ENCODE assay signal across 9 cellular contexts in genomic region chr19:32692727-32693061, GRCh38. TPM values are rescaled to one million over a fixed set of nuclear protein-coding genes. Genes with fewer than 3 reads are reported as not detected.
DNase-seq lines count a peak whose midpoint lies in the region; ATAC-seq and TF ChIP-seq lines count a peak whose summit lies in the region.
"Had no signal": no experiment of that assay in that cellular context is flagged by ENCODE, and none has a peak within 500 bp of the region (broad histone marks: within the 10 kb centered on the region; RNA-seq: fewer than 3 reads in every experiment).

No MANE protein-coding gene starts in this region.

- H2AK5ac ChIP-seq in mesendoderm (ENCODE audit: low read length), result no peak overlapping the region

- no peaks in the 10 kb centered on the region for H3K27me3 ChIP-seq in CD8-positive, alpha-beta memory T cell (ENCODE audit: insufficient read depth, low read length, poor library complexity, severe bottlenecking)
- H3K27me3 ChIP-seq in HL-60 (ENCODE audit: insufficient read depth, poor library complexity, severe bottlenecking) (no peaks in the 10 kb centered on the region), ascending aorta (no peaks in the 10 kb centered on the region), mesendoderm (ENCODE audit: insufficient read depth, low read length, poor library complexity) (no peaks in the 10 kb centered on the region)

- no peaks in the 10 kb centered on the region for H3K79me2 ChIP-seq in mesendoderm (ENCODE audit: control insufficient read depth, insufficient read depth, low read length)

- H3K9me3 ChIP-seq in CD8-positive, alpha-beta memory T cell (ENCODE audit: low read length), result no peaks in the 10 kb centered on the region
- no peaks in the 10 kb centered on the region for H3K9me3 ChIP-seq in ascending aorta

- peak overlapping the region; percentile 88 to 97 (median 95) for H3K4me3 Mint-ChIP-seq in CD8-positive, alpha-beta memory T cell

- H3K56ac ChIP-seq in mesendoderm (ENCODE audit: low read length), result peak overlapping the region; percentile 84

- H3K4me3 ChIP-seq in CD8-positive, alpha-beta memory T cell (ENCODE audit: low read length), result peak overlapping the region; percentile 76
- peak overlapping the region; percentile 71 for H3K4me3 ChIP-seq in HL-60 (replicated peaks; ENCODE audit: insufficient read depth, low read length)
- peak overlapping the region; percentile 82 to 95 for H3K4me3 ChIP-seq in ascending aorta
- H3K4me3 ChIP-seq in mesendoderm (ENCODE audit: low read length), result no peak overlapping the region

- H3K79me1 ChIP-seq in mesendoderm (ENCODE audit: low read length), result no peaks in the 10 kb centered on the region

- intact Hi-C loops in ascending aorta (cut with DNase I), result loop anchor here (5.0 kb wide), 2 partner anchors 110 to 485 kb away; partner anchors contain the start of gene PDCD5
- intact Hi-C loops in posterior vena cava (cut with DNase I), result no loop called here

- no peak overlapping the region for H2BK120ac ChIP-seq in mesendoderm (ENCODE audit: low read depth, low read length)

- H2BK5ac ChIP-seq in mesendoderm (ENCODE audit: low read length), result no peak overlapping the region

- POLR2A ChIA-PET in CD8-positive, alpha-beta memory T cell (lab: Charles Lee), result interaction anchor here (1.5 to 1.8 kb wide), 2 partner anchors 17 to 18 kb away, joined by 5 to 7 read pairs; partner anchors contain the start of genes ANKRD27 and RGS9BP

- H3K4me1 ChIP-seq in CD8-positive, alpha-beta memory T cell (ENCODE audit: insufficient read depth, low read length), result peaks cover 42% of the 10 kb centered on the region
- peaks cover 10 to 15% of the 10 kb centered on the region in 2 donors for H3K4me1 ChIP-seq in ascending aorta
- H3K4me1 ChIP-seq in mesendoderm (ENCODE audit: control insufficient read depth, low read depth, low read length), result peaks cover 2% of the 10 kb centered on the region

- CTCF ChIA-PET in CD8-positive, alpha-beta memory T cell (lab: Charles Lee), result no interaction called here

- no peak overlapping the region for H3K4ac ChIP-seq in mesendoderm (ENCODE audit: low read depth, low read length)

- no peak overlapping the region for H3K23ac ChIP-seq in mesendoderm (ENCODE audit: low read length)

- no peaks in the 10 kb centered on the region for H3K36me3 ChIP-seq in CD8-positive, alpha-beta memory T cell (ENCODE audit: insufficient read depth, low read length)
- H3K36me3 ChIP-seq in ascending aorta (no peaks in the 10 kb centered on the region), mesendoderm (ENCODE audit: control insufficient read depth, insufficient read depth, low read length) (no peaks in the 10 kb centered on the region)

- ATAC-seq in HG02840 (IDR thresholded peaks at IDR 0.05; ENCODE audit: low FRiP score, unreplicated experiment), result no peak

- H3K18ac ChIP-seq in mesendoderm (ENCODE audit: low read length), result peak overlapping the region; percentile 47

- H4K5ac ChIP-seq in mesendoderm (ENCODE audit: low read length), result no peak overlapping the region

- peak overlapping the region; percentile 87 to 100 (median 97) for H3K27ac Mint-ChIP-seq in CD8-positive, alpha-beta memory T cell

- H4K8ac ChIP-seq in mesendoderm (ENCODE audit: low read depth, low read length), result no peak overlapping the region

- no peaks in the 10 kb centered on the region for H3K9me3 Mint-ChIP-seq in CD8-positive, alpha-beta memory T cell

- H3K4me1 Mint-ChIP-seq in CD8-positive, alpha-beta memory T cell, result peaks cover 51 to 70% (median 65%) of the 10 kb centered on the region in 3 donors

- H3K27me3 Mint-ChIP-seq in CD8-positive, alpha-beta memory T cell, result no peaks in the 10 kb centered on the region

- peak overlapping the region; percentile 83 for H3K9ac ChIP-seq in mesendoderm (ENCODE audit: low read length)

- peak in 2 of 5 donors; percentile 2 to 16 for DNase-seq in CD8-positive, alpha-beta memory T cell
- peak in 1 of 2 experiments; percentile 24 for DNase-seq in HL-60 (ENCODE audit: low read depth in 1 of 2, low spot score in 1 of 2)
- DNase-seq in ascending aorta (ENCODE audit: low spot score in 2 of 2), result no peak
- DNase-seq in mesendoderm, result no peak
- DNase-seq in mucosa of gallbladder (ENCODE audit: low spot score), result no peak
- no peak for DNase-seq in posterior vena cava (ENCODE audit: low spot score)
- no peak for DNase-seq in cortex of kidney (lab: John Stamatoyannopoulos, UW)

- peak overlapping the region; percentile 77 for H3K27ac ChIP-seq in CD8-positive, alpha-beta memory T cell (ENCODE audit: low read depth, low read length)
- peak overlapping the region; percentile 96 for H3K27ac ChIP-seq in HL-60 (replicated peaks)
- peak overlapping the region; percentile 61 to 86 for H3K27ac ChIP-seq in ascending aorta
- H3K27ac ChIP-seq in mesendoderm (ENCODE audit: low read depth, low read length), result no peak overlapping the region

- TF ChIP-seq CTCF in HL-60 (IDR thresholded peaks at IDR 0.05; ENCODE audit: insufficient read depth, low read length), result no peak
- no peak for TF ChIP-seq CTCF in ascending aorta (IDR thresholded peaks at IDR 0.05)

- peaks cover 0 to 42% (median 3%) of the 10 kb centered on the region in 3 donors for H3K36me3 Mint-ChIP-seq in CD8-positive, alpha-beta memory T cell

- H3K4me2 ChIP-seq in mesendoderm (ENCODE audit: low read length), result peak overlapping the region; percentile 75

- no peak overlapping the region for H2BK15ac ChIP-seq in mesendoderm (replicated peaks; ENCODE audit: low read depth)

- WGBS in mesendoderm (ENCODE audit: extremely low coverage, insufficient coverage, low lambda C conversion rate), result no CpG with 5 or more reads among the region's 7 CpGs

RNA-seq across cellular contexts. Expression of gene NUDT19, which starts 1.1 kb away (rescaled TPM):
- 10 to 100 TPM; 19.5 to 20.6 TPM for total RNA-seq in CD8-positive, alpha-beta memory T cell
- polyA plus RNA-seq in CD8-positive, alpha-beta memory T cell, result 5.0 TPM
- total RNA-seq in ascending aorta (6.2 TPM), mucosa of gallbladder (7.9 TPM), posterior vena cava (1 to 10 TPM; 7.1 to 8.1 TPM)
- polyA plus RNA-seq in mesendoderm (2013, experiment 1 of 2), result 3.1 TPM
- 3.0 TPM for polyA plus RNA-seq in mesendoderm (2013, experiment 2 of 2)

RNA-seq across cellular contexts. Expression of gene RGS9BP, which starts 17.0 kb away (rescaled TPM):
- under 1 TPM; 0.15 to 0.20 TPM for total RNA-seq in CD8-positive, alpha-beta memory T cell
- 0.12 TPM for polyA plus RNA-seq in CD8-positive, alpha-beta memory T cell
- not detected for total RNA-seq in ascending aorta
- not detected for polyA plus RNA-seq in mesendoderm (2013, experiment 1 of 2)
- polyA plus RNA-seq in mesendoderm (2013, experiment 2 of 2), result 0.01 TPM
- 0.20 TPM for total RNA-seq in mucosa of gallbladder
- under 1 TPM; 0.14 to 0.24 TPM for total RNA-seq in posterior vena cava

RNA-seq across cellular contexts. Expression of gene ANKRD27, which starts 17.7 kb away (rescaled TPM):
- total RNA-seq in CD8-positive, alpha-beta memory T cell, result 10 to 100 TPM; 38.0 to 42.4 TPM
- polyA plus RNA-seq in CD8-positive, alpha-beta memory T cell, result 31.1 TPM
- total RNA-seq in ascending aorta, result 17.3 TPM
- 20.8 TPM for polyA plus RNA-seq in mesendoderm (2013, experiment 1 of 2)
- 21.7 TPM for polyA plus RNA-seq in mesendoderm (2013, experiment 2 of 2)
- total RNA-seq in mucosa of gallbladder, result 24.1 TPM
- 10 to 100 TPM; 25.2 to 38.1 TPM for total RNA-seq in posterior vena cava

RNA-seq across cellular contexts. Expression of gene TDRD12, which starts 26.9 kb away (rescaled TPM):
- under 1 TPM; 0.15 to 0.20 TPM for total RNA-seq in CD8-positive, alpha-beta memory T cell
- polyA plus RNA-seq in CD8-positive, alpha-beta memory T cell, result 0.21 TPM
- total RNA-seq in ascending aorta, result 0.11 TPM
- 0.67 TPM for polyA plus RNA-seq in mesendoderm (2013, experiment 1 of 2)
- polyA plus RNA-seq in mesendoderm (2013, experiment 2 of 2), result 0.98 TPM
- 1.4 TPM for total RNA-seq in mucosa of gallbladder
- total RNA-seq in posterior vena cava, result under 1 TPM; 0.24 to 0.65 TPM
- total RNA-seq: NCI-H460 had no signal
